In the genomic region with DNA sequence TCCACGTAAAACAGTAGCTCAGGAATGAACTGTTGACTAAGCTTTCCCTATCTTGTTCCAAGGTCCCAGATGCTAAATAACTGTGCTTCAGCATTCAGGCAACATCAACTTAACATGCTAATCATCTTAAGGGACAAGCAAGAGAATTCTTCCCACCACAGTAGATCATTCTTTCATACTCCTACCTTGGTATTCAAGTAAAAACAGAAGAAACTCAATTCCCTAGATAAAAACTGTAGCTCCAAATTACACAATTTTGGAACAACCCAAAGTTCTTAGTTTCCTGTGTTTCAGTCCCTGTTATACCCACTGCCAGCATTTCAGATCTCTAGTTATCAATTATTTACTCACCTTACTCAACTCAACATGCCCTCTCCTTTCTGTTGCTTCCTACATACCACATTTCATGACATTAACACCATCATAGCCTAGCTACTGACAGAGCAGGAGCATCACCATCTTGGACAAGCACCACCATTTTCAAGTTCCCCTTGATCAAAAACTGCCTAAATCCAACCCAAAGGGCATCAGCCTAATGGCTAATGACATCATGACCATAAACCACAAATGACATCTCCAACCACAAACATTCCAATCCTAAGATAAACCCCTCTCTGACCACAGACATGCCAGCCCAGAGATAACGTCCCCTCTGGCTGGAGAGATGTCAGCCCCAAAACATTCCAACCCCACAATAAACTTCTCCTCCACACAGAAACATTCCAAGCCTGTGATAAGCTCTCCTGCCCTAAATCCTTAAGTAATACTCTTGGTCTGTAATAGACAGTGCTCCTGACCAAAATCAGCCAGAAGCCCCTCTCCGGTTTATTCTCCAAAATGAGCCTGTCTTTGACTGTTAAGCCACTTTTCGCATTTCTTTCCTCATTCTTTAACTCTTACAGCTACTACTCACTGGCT, we compare ENCODE assay signal across 1 cellular context.
TF ChIP-seq lines count a peak whose summit lies in the region.

No MANE protein-coding gene starts in this region.

TF ChIP-seq in K562, 482 proteins besides CTCF, POLR2A, EP300 and RAD21 (continued from another document):
- TF ChIP-seq RREB1 (CRISPR knock-in tag; IDR thresholded peaks at IDR 0.05) (no peak), NCOA6 (IDR thresholded peaks at IDR 0.05) (no peak), ILF3 (IDR thresholded peaks at IDR 0.05; ENCODE audit: borderline replicate concordance) (no peak), SIX5 (IDR thresholded peaks at IDR 0.05; ENCODE audit: borderline replicate concordance in 1 of 2, insufficient read depth in 1 of 2, low read depth in 1 of 2, low read length in 2 of 2) (no peak), ZNF668 (CRISPR knock-in tag; IDR thresholded peaks at IDR 0.05) (no peak), HMG20A (CRISPR knock-in tag; conservative IDR thresholded peaks at IDR 0.05) (peak; percentile 58)
